Comparison of ENCODE assay signal across 1 cellular context in genomic region chr1:220786337-220787068, GRCh38.
A peak's percentile ranks its signal among the peaks of the same experiment; 100 is the strongest.
TF ChIP-seq lines count a peak whose summit lies in the region.

TSS of gene MTARC1 (plus strand) at chr1:220786913. CDS start at chr1:220786945, 32 bp downstream.

TF ChIP-seq in HepG2, 621 proteins besides CTCF, POLR2A, EP300 and RAD21 (continued from another document and continues in another):
- TF ChIP-seq ATF4 (CRISPR knock-in tag; IDR thresholded peaks at IDR 0.05) (no peak), ZNF883 (CRISPR knock-in tag; IDR thresholded peaks at IDR 0.05; ENCODE audit: not compliant biosample characterization) (no peak), ZBTB38 (CRISPR knock-in tag; IDR thresholded peaks at IDR 0.05) (peak; percentile 9; the same call in 1 of the 2 replicates), ZNF232 (CRISPR knock-in tag; IDR thresholded peaks at IDR 0.05; ENCODE audit: borderline replicate concordance) (no peak), XRCC5 (optimal IDR thresholded peaks at IDR 0.05; ENCODE audit: low read length) (peak; percentile 45), ZBTB20 (CRISPR knock-in tag; IDR thresholded peaks at IDR 0.05; ENCODE audit: borderline replicate concordance, low read depth) (no peak), ZBTB39 (CRISPR knock-in tag; IDR thresholded peaks at IDR 0.05) (no peak), EEA1 (CRISPR knock-in tag; IDR thresholded peaks at IDR 0.05; ENCODE audit: borderline replicate concordance) (no peak; the same call in 1 of the 2 replicates), JUND (CRISPR knock-in tag; IDR thresholded peaks at IDR 0.05) (no peak), DBP (CRISPR knock-in tag; IDR thresholded peaks at IDR 0.05; ENCODE audit: not compliant biosample characterization) (no peak), ZNF282 (IDR thresholded peaks at IDR 0.05; ENCODE audit: partially characterized antibody) (no peak), ZNF550 (CRISPR knock-in tag; IDR thresholded peaks at IDR 0.05; ENCODE audit: borderline replicate concordance) (no peak), ZNF562 (CRISPR knock-in tag; IDR thresholded peaks at IDR 0.05; ENCODE audit: borderline replicate concordance) (no peak), IKZF5 (CRISPR knock-in tag; IDR thresholded peaks at IDR 0.05) (peak; percentile 55; the same call in 1 of the 2 replicates), ZBTB8A (CRISPR knock-in tag; IDR thresholded peaks at IDR 0.05; ENCODE audit: borderline replicate concordance, low read depth) (no peak), ZNF362 (CRISPR knock-in tag; IDR thresholded peaks at IDR 0.05; ENCODE audit: borderline replicate concordance) (peak; percentile 25; the same call in 1 of the 2 replicates), ZNF180 (CRISPR knock-in tag; IDR thresholded peaks at IDR 0.05; ENCODE audit: borderline replicate concordance, low read depth) (no peak), ZNF691 (CRISPR knock-in tag; IDR thresholded peaks at IDR 0.05; ENCODE audit: borderline replicate concordance, low read depth) (no peak), NFYB (CRISPR knock-in tag; IDR thresholded peaks at IDR 0.05) (peak; percentile 74), IKZF4 (CRISPR knock-in tag; IDR thresholded peaks at IDR 0.05; ENCODE audit: borderline replicate concordance, low read depth, not compliant biosample characterization) (peak; percentile 62), ZBTB43 (CRISPR knock-in tag; conservative IDR thresholded peaks at IDR 0.05) (no peak), TARDBP (CRISPR knock-in tag; IDR thresholded peaks at IDR 0.05) (peak; percentile 44; the same call in 1 of the 2 replicates), TEAD2 (CRISPR knock-in tag; IDR thresholded peaks at IDR 0.05) (no peak), ZBTB1 (CRISPR knock-in tag; IDR thresholded peaks at IDR 0.05; ENCODE audit: borderline replicate concordance) (no peak), ZSCAN12 (CRISPR knock-in tag; IDR thresholded peaks at IDR 0.05) (no peak), ZNF138 (CRISPR knock-in tag; IDR thresholded peaks at IDR 0.05; ENCODE audit: low read depth) (no peak), FOSL1 (CRISPR knock-in tag; IDR thresholded peaks at IDR 0.05; ENCODE audit: borderline replicate concordance) (no peak), MED8 (CRISPR knock-in tag; IDR thresholded peaks at IDR 0.05; ENCODE audit: insufficient replicate concordance) (peak; percentile 74), PAX8 (CRISPR knock-in tag; IDR thresholded peaks at IDR 0.05; ENCODE audit: borderline replicate concordance) (no peak), FLYWCH1 (CRISPR knock-in tag; IDR thresholded peaks at IDR 0.05) (no peak), SYNCRIP (IDR thresholded peaks at IDR 0.05; ENCODE audit: insufficient read depth, low read depth, low read length) (no peak), ZNF564 (CRISPR knock-in tag; IDR thresholded peaks at IDR 0.05) (peak; percentile 80), ZNF496 (CRISPR knock-in tag; IDR thresholded peaks at IDR 0.05; ENCODE audit: insufficient replicate concordance) (no peak), HDAC1 (CRISPR knock-in tag; IDR thresholded peaks at IDR 0.05) (no peak; the same call in 1 of the 2 replicates), PPARG (CRISPR knock-in tag; conservative IDR thresholded peaks at IDR 0.05) (0 out of 2 replicates have a peak, but pooled peaks have one; percentile 45), ZFP41 (CRISPR knock-in tag; IDR thresholded peaks at IDR 0.05; ENCODE audit: borderline replicate concordance) (no peak), NONO (IDR thresholded peaks at IDR 0.05) (no peak), NONO (CRISPR knock-in tag; conservative IDR thresholded peaks at IDR 0.05) (no peak; the same call in 1 of the 2 replicates), CHD2 (IDR thresholded peaks at IDR 0.05; ENCODE audit: low read depth, low read length) (peak; percentile 25; the same call in 1 of the 2 replicates), SMARCC2 (IDR thresholded peaks at IDR 0.05) (no peak), THYN1 (CRISPR knock-in tag; IDR thresholded peaks at IDR 0.05; ENCODE audit: borderline replicate concordance, low read depth) (no peak), ZFYVE20 (CRISPR knock-in tag; IDR thresholded peaks at IDR 0.05; ENCODE audit: borderline replicate concordance, low read depth) (no peak), KAT8 (CRISPR knock-in tag; IDR thresholded peaks at IDR 0.05) (peak; percentile 64; the same call in 1 of the 2 replicates), CEBPB (IDR thresholded peaks at IDR 0.05; ENCODE audit: borderline replicate concordance, low read depth, low read length) (no peak), ZNF614 (CRISPR knock-in tag; IDR thresholded peaks at IDR 0.05; ENCODE audit: borderline replicate concordance) (no peak; the same call in 1 of the 2 replicates), TAF15 (IDR thresholded peaks at IDR 0.05; ENCODE audit: low read depth, low read length, poor library complexity, severe bottlenecking) (peak; percentile 26), SP5 (CRISPR knock-in tag; IDR thresholded peaks at IDR 0.05; ENCODE audit: borderline replicate concordance, low read depth) (peak; percentile 74; the same call in 1 of the 2 replicates), ZNF484 (CRISPR knock-in tag; IDR thresholded peaks at IDR 0.05; ENCODE audit: borderline replicate concordance, low read depth) (no peak), ZNF329 (CRISPR knock-in tag; IDR thresholded peaks at IDR 0.05; ENCODE audit: low read depth) (no peak), ATRX (CRISPR knock-in tag; IDR thresholded peaks at IDR 0.05; ENCODE audit: borderline replicate concordance) (no peak), LBX2 (CRISPR knock-in tag; IDR thresholded peaks at IDR 0.05; ENCODE audit: borderline replicate concordance) (peak; percentile 67; the same call in 1 of the 2 replicates), HIC2 (CRISPR knock-in tag; IDR thresholded peaks at IDR 0.05; ENCODE audit: low read depth) (peak; percentile 41), NCOA1 (CRISPR knock-in tag; IDR thresholded peaks at IDR 0.05) (no peak), MYC (CRISPR knock-in tag; IDR thresholded peaks at IDR 0.05; ENCODE audit: borderline replicate concordance) (peak; percentile 75), TMF1 (CRISPR knock-in tag; IDR thresholded peaks at IDR 0.05; ENCODE audit: low read depth) (no peak), ZNF441 (CRISPR knock-in tag; IDR thresholded peaks at IDR 0.05; ENCODE audit: borderline replicate concordance) (no peak), CEBPG (CRISPR knock-in tag; IDR thresholded peaks at IDR 0.05) (peak; percentile 19; the same call in 1 of the 2 replicates), GRHL1 (CRISPR knock-in tag; conservative IDR thresholded peaks at IDR 0.05) (no peak), E2F5 (CRISPR knock-in tag; conservative IDR thresholded peaks at IDR 0.05) (no peak), DMAP1 (CRISPR knock-in tag; IDR thresholded peaks at IDR 0.05) (peak; percentile 75; the same call in 1 of the 2 replicates), ZFP36 (IDR thresholded peaks at IDR 0.05; ENCODE audit: borderline replicate concordance, low read depth, low read length, partially characterized antibody) (no peak), ERF (CRISPR knock-in tag; IDR thresholded peaks at IDR 0.05) (peak; percentile 23; the same call in 1 of the 2 replicates)
